Comparison of ENCODE assay signal across 15 cellular contexts in the genomic region with DNA sequence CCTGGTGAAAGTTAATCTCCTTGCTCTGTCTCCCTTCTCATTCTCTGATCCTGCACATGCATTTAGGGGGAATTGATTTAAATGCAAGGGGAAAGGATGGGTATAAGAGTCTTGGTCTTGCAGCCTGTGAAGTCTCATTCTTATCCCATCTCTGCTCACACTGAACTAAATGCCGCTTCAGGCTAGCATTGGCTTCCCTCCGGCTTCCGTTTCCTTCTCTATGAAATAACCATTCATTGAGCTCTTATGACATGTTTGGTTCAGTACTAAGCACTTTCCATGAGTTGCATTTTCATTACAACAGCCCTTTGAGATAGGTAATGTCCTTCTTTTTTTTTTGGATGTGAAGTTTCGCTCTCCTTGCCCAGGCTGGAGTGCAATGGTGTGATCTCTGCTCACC. TPM values are rescaled to one million over a fixed set of nuclear protein-coding genes. Genes with fewer than 3 reads are reported as not detected.
DNase-seq lines count a peak whose midpoint lies in the region; ATAC-seq and TF ChIP-seq lines count a peak whose summit lies in the region.
"Had no signal": no experiment of that assay in that cellular context is flagged by ENCODE, and none has a peak within 500 bp of the region (broad histone marks: within the 10 kb centered on the region; RNA-seq: fewer than 3 reads in every experiment).

No MANE protein-coding gene starts in this region.

- peak overlapping the region; percentile 8 to 89 for H3K4me3 Mint-ChIP-seq in effector memory CD8-positive, alpha-beta T cell
- no peak overlapping the region for H3K4me3 Mint-ChIP-seq in mesothelial cell of epicardium
- H3K4me3 Mint-ChIP-seq: activated B cell treated with CpG ODN at 0.5 μM for 24 hours, GM23338 had no signal

- intact Hi-C loops in left ventricle myocardium inferior (cut with micrococcal nuclease): no loop called here
- intact Hi-C loops in left cardiac atrium (cut with DNase I): loop anchor here in 1 of 2 donors (10.0 kb wide), 1 partner anchor 50 kb away; no protein-coding TSS in a partner anchor
- intact Hi-C loops in psoas muscle (cut with DNase I): no loop called here
- intact Hi-C loops in uterus (cut with DNase I; ENCODE audit: low total_unique reads): loop anchor here (10.0 kb wide), 1 partner anchor 60 kb away; no protein-coding TSS in a partner anchor

- H3K4me1 ChIP-seq in left ventricle myocardium inferior: peaks cover 98% of the 10 kb centered on the region
- H3K4me1 ChIP-seq in psoas muscle: peaks cover 79% of the 10 kb centered on the region
- peaks cover 0 to 19% of the 10 kb centered on the region in 2 donors for H3K4me1 ChIP-seq in uterus

- no peak for ATAC-seq in left cardiac atrium
- ATAC-seq in effector memory CD8-positive, alpha-beta T cell (replicated peaks): peak; percentile 5
- no peak for ATAC-seq in psoas muscle
- ATAC-seq: GM23338 had no signal

- no peak for TF ChIP-seq POLR2A in uterus (IDR thresholded peaks at IDR 0.05)

- H3K27ac ChIP-seq in left ventricle myocardium inferior (replicated peaks) (peak overlapping the region; percentile 100), psoas muscle (peak overlapping the region; percentile 99), uterus (peak overlapping the region; percentile 1 to 50)

- peak overlapping the region; percentile 100 for H3K4me3 ChIP-seq in left ventricle myocardium inferior
- peak overlapping the region; percentile 97 for H3K4me3 ChIP-seq in psoas muscle
- H3K4me3 ChIP-seq in uterus: peak overlapping the region; percentile 20 to 98
- H3K4me3 ChIP-seq: GM23338 had no signal

- TF ChIP-seq CTCF in left ventricle myocardium inferior (IDR thresholded peaks at IDR 0.05; ENCODE audit: borderline replicate concordance) (no peak), psoas muscle (IDR thresholded peaks at IDR 0.05) (no peak), uterus (IDR thresholded peaks at IDR 0.05) (no peak), mesothelial cell of epicardium (IDR thresholded peaks at IDR 0.05; ENCODE audit: unreplicated experiment) (no peak)

- H3K36me3 ChIP-seq in left ventricle myocardium inferior (peaks cover 83% of the 10 kb centered on the region), psoas muscle (ENCODE audit: insufficient read depth in 1 of 2, low read depth in 1 of 2) (peaks cover 8 to 43% of the 10 kb centered on the region in 2 donors), uterus (no peaks in the 10 kb centered on the region)

- H3K9me3 ChIP-seq in left ventricle myocardium inferior (replicated peaks): no peaks in the 10 kb centered on the region
- H3K9me3 ChIP-seq in psoas muscle: no peaks in the 10 kb centered on the region
- H3K9me3 ChIP-seq in uterus: no peaks in the 10 kb centered on the region

- H3K9me3 Mint-ChIP-seq in effector memory CD8-positive, alpha-beta T cell: no peaks in the 10 kb centered on the region
- H3K9me3 Mint-ChIP-seq in mesothelial cell of epicardium: no peaks in the 10 kb centered on the region
- H3K9me3 Mint-ChIP-seq: activated B cell treated with CpG ODN at 0.5 μM for 24 hours, GM23338 had no signal

- DNase-seq in left ventricle myocardium inferior: no peak
- no peak for DNase-seq in left cardiac atrium
- no peak for DNase-seq in effector memory CD8-positive, alpha-beta T cell
- no peak for DNase-seq in psoas muscle
- DNase-seq in uterus: no peak
- no peak for DNase-seq in GM19240 (ENCODE audit: insufficient read length, low spot score)
- no peak for DNase-seq in retina
- no peak for DNase-seq in mesothelial cell of epicardium (ENCODE audit: low spot score in 2 of 2, unreplicated experiment in 2 of 2)
- DNase-seq: activated B cell treated with CpG ODN at 0.5 μM for 24 hours; activated CD8-positive, alpha-beta memory T cell treated with anti-CD3 and anti-CD28 coated beads, Interleukin-2, amount 50 U/mL, for 4 hours; dermis blood vessel endothelial cell; mesenchymal stem cell; NCI-H748 treated with DMSO at 0.1 percent for 48 hours; SW 1271 had no signal

- peaks cover 7 to 52% of the 10 kb centered on the region in 2 donors for H3K4me1 Mint-ChIP-seq in effector memory CD8-positive, alpha-beta T cell (ENCODE audit: low read depth in 2 of 2)
- H3K4me1 Mint-ChIP-seq in mesothelial cell of epicardium: peaks cover 7% of the 10 kb centered on the region

- H3K36me3 Mint-ChIP-seq in effector memory CD8-positive, alpha-beta T cell (ENCODE audit: insufficient read depth): peaks cover 68% of the 10 kb centered on the region
- no peaks in the 10 kb centered on the region for H3K36me3 Mint-ChIP-seq in mesothelial cell of epicardium

- WGBS in psoas muscle, 3 donors: 47 to 70% (median 56%) methylated on average over 4 of the region's 4 CpGs

- H3K27ac Mint-ChIP-seq in effector memory CD8-positive, alpha-beta T cell: peak overlapping the region in 1 of 2 donors; percentile 96
- no peak overlapping the region for H3K27ac Mint-ChIP-seq in mesothelial cell of epicardium
- H3K27ac Mint-ChIP-seq: activated B cell treated with CpG ODN at 0.5 μM for 24 hours, GM23338 had no signal

- H3K27me3 ChIP-seq in left ventricle myocardium inferior (ENCODE audit: low read depth): no peaks in the 10 kb centered on the region
- no peaks in the 10 kb centered on the region for H3K27me3 ChIP-seq in psoas muscle (ENCODE audit: insufficient read depth in 3 of 3, low read length in 2 of 3)
- no peaks in the 10 kb centered on the region for H3K27me3 ChIP-seq in uterus

- no peaks in the 10 kb centered on the region for H3K27me3 Mint-ChIP-seq in effector memory CD8-positive, alpha-beta T cell
- peaks cover 87% of the 10 kb centered on the region for H3K27me3 Mint-ChIP-seq in mesothelial cell of epicardium (ENCODE audit: low read depth)

RNA-seq across cellular contexts. Expression of a gene that starts 5.6 kb away (rescaled TPM):
- total RNA-seq in left ventricle myocardium inferior: 64.5 TPM
- 10 to 100 TPM; 65.2 to 79.5 TPM for total RNA-seq in left cardiac atrium
- total RNA-seq in psoas muscle: 100 to 1,000 TPM in 3 of 4 donors, 10 to 100 TPM in 1; 11.7 to 299 (median 183) TPM
- 10 to 100 TPM; 12.0 to 89.8 (median 45.2) TPM for polyA plus RNA-seq in psoas muscle
- 100 to 1,000 TPM in 3 of 4 donors, 10 to 100 TPM in 1; 25.5 to 302 (median 151) TPM for total RNA-seq in uterus
- not detected in 3 replicates for total RNA-seq in mesothelial cell of epicardium

Comparison
In these comparisons a context has a peak if more than half of its experiments do, and no peak if none do; other contexts are left out.
1. H3K27ac ChIP-seq: peak in every context shown above with its lines; median percentile 100 in left ventricle myocardium inferior; 99 in psoas muscle; 26 in uterus.
2. RNA of a gene that starts 5.6 kb away (total RNA-seq): 11.7 to 299 TPM in psoas muscle, 25.5 to 302 TPM in uterus, 65.2 to 79.5 TPM in left cardiac atrium and 64.5 TPM in left ventricle myocardium inferior (single experiment); not detected in mesothelial cell of epicardium; every median in the first group is over 10 times any median in the second.
3. Peak in every context shown above with its lines, with median percentiles within 50 percentile points of each other: H3K4me3 ChIP-seq.